ENCODE assay signal across 1 cellular context in the genomic region with DNA sequence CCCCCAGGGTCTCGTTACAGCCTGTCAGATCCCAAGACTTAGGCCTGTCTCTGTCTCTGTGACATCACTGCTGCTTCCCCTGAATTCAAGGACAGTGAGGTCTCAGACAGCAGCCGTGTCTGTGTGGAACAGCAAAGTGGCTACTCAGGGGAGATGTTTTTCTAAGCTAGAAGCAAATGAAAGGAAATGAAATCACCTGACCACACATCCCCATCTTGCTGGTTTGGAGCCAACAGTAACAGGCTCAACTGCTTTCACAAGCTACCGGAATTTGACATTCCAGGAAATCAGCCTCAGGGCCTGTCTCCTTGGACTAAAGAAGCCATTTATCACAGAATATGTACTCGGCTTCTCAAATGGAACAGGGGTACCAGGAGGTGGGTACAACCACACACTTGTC.
TF ChIP-seq lines count a peak whose summit lies in the region.

No MANE protein-coding gene starts in this region.

TF ChIP-seq in HepG2, 621 proteins besides CTCF, POLR2A, EP300 and RAD21 (continued from another document):
- TF ChIP-seq NCOA1 (CRISPR knock-in tag; IDR thresholded peaks at IDR 0.05) (no peak), CREB1 (IDR thresholded peaks at IDR 0.05) (no peak), CREB1 (CRISPR knock-in tag; IDR thresholded peaks at IDR 0.05) (no peak), ZNF253 (CRISPR knock-in tag; IDR thresholded peaks at IDR 0.05; ENCODE audit: borderline replicate concordance) (no peak), GABPB1 (CRISPR knock-in tag; IDR thresholded peaks at IDR 0.05) (no peak), ZFAT (CRISPR knock-in tag; conservative IDR thresholded peaks at IDR 0.05) (no peak)
- TF ChIP-seq, protein P1, sequence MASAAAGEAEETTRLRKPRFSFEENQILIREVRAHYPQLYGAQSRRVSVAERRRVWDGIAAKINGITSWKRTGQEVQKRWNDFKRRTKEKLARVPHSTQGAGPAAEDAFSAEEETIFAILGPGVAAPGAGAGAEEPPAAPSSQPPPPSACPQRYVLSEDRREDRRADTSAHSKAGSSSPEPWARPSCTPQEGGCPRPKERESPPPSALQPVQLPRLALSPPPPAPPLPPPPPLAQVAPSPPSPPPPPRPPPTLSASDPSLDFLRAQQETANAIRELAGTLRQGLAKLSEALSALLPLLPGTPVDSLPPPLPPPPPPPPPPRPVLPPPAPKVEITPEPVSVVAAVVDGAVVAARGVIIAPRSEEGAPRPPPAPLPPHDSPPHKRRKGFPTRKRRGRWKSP (CRISPR knock-in tag; IDR thresholded peaks at IDR 0.05): no peak
- TF ChIP-seq, protein P2, sequence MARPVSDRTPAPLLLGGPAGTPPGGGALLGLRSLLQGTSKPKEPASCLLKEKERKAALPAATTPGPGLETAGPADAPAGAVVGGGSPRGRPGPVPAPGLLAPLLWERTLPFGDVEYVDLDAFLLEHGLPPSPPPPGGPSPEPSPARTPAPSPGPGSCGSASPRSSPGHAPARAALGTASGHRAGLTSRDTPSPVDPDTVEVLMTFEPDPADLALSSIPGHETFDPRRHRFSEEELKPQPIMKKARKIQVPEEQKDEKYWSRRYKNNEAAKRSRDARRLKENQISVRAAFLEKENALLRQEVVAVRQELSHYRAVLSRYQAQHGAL (CRISPR knock-in tag; IDR thresholded peaks at IDR 0.05; ENCODE audit: not compliant biosample characterization): no peak
TF ChIP-seq in HepG2: peak in this region for 0.
